ENCODE assay signal across 22 cellular contexts in the genomic region with DNA sequence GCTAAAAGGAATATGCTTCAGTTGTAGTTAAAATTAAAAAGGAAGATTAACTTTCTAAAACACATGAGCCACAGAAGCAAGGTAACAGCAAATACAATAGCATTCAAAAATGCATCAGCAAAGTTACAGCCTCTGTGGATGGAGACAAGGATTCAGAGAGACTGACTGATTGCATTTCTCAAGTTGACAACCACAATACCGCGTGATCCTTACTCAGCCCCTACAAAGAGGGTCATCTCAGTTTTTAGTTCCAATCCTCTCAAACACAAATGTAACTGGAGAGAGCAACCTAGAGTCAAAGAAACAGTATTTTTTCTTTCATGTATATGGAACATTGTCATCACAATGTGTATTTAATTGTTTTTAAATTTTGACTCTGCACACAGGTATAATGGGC. TPM values are rescaled to one million over a fixed set of nuclear protein-coding genes. Genes with fewer than 3 reads are reported as not detected.
DNase-seq lines count a peak whose midpoint lies in the region; ATAC-seq and TF ChIP-seq lines count a peak whose summit lies in the region.
"Had no signal": no experiment of that assay in that cellular context is flagged by ENCODE, and none has a peak within 500 bp of the region (broad histone marks: within the 10 kb centered on the region; RNA-seq: fewer than 3 reads in every experiment).

No MANE protein-coding gene starts in this region.

- no peak for ATAC-seq in CD4-positive, CD25-positive, alpha-beta regulatory T cell (ENCODE audit: low read depth in 2 of 2)
- ATAC-seq in memory B cell (ENCODE audit: low read depth) (no peak), GM21390 (IDR thresholded peaks at IDR 0.05; ENCODE audit: unreplicated experiment) (no peak)
- ATAC-seq: K562 had no signal

- POLR2A ChIA-PET in OCI-LY7 (lab: Charles Lee): interaction anchor here (0.5 to 1.9 kb wide), 5 partner anchors 10 to 838 kb away, joined by 3 to 8 read pairs (median 4); a partner anchor contains a TSS

- H3K27ac ChIP-seq in CD4-positive, CD25-positive, alpha-beta regulatory T cell (ENCODE audit: insufficient read depth, low read length, poor library complexity, severe bottlenecking): no peak overlapping the region
- H3K27ac ChIP-seq in OCI-LY7 (ENCODE audit: low read depth, low read length, poor library complexity, severe bottlenecking): no peak overlapping the region
- peak overlapping the region in 3 of 5 donors; percentile 52 to 72 (median 71) for H3K27ac ChIP-seq in stomach
- H3K27ac ChIP-seq: colonic mucosa had no signal

- H3K9me3 Mint-ChIP-seq in CD4-positive, CD25-positive, alpha-beta regulatory T cell: peaks cover 0 to 3% (median 0%) of the 10 kb centered on the region in 7 donors
- no peaks in the 10 kb centered on the region for H3K9me3 Mint-ChIP-seq in memory B cell
- H3K9me3 Mint-ChIP-seq: activated T-helper 1 cell treated with anti-CD3 and anti-CD28 coated beads, Interleukin-12 subunit alpha, Interleukin-12 subunit beta, Interleukin-2, Interleukin-4 antibody, amounts not matched to agents 30 ng/mL and 10 ng/mL and 1 ng/mL, durations not matched to agents 14 hours and 24 hours and 36 hours; brain; H9 had no signal

- H3K9me2 ChIP-seq in OCI-LY7 (ENCODE audit: insufficient read depth, low read length): no peaks in the 10 kb centered on the region

- no peak overlapping the region for H3K4me2 ChIP-seq in OCI-LY7 (ENCODE audit: low read length)

- H3K36me3 ChIP-seq in CD4-positive, CD25-positive, alpha-beta regulatory T cell (ENCODE audit: control insufficient read depth, insufficient read depth, low read length): no peaks in the 10 kb centered on the region
- H3K36me3 ChIP-seq in OCI-LY7 (ENCODE audit: insufficient read depth, low read length): no peaks in the 10 kb centered on the region
- no peaks in the 10 kb centered on the region for H3K36me3 ChIP-seq in stomach
- H3K36me3 ChIP-seq: colonic mucosa, tibial nerve had no signal

- peaks cover 9% of the 10 kb centered on the region for H3K36me3 Mint-ChIP-seq in CD4-positive, CD25-positive, alpha-beta regulatory T cell
- peaks cover 2% of the 10 kb centered on the region for H3K36me3 Mint-ChIP-seq in memory B cell
- H3K36me3 Mint-ChIP-seq: brain had no signal

- no peak for TF ChIP-seq CTCF in OCI-LY7 (conservative IDR thresholded peaks at IDR 0.05; ENCODE audit: low read length)
- no peak for TF ChIP-seq CTCF in stomach (IDR thresholded peaks at IDR 0.05)

- H3K79me2 ChIP-seq in OCI-LY7 (ENCODE audit: insufficient read depth, low read depth, low read length): no peaks in the 10 kb centered on the region

- H2AFZ ChIP-seq in OCI-LY7 (ENCODE audit: low read length): peak overlapping the region; percentile 33

- no peaks in the 10 kb centered on the region for H4K20me1 ChIP-seq in OCI-LY7 (ENCODE audit: insufficient read depth, low read length)

- BruUV-seq in OCI-LY7 (replicated peaks; lab: Mats Ljungman, UMichigan): no TSS peak

- DNase-seq in CD4-positive, CD25-positive, alpha-beta regulatory T cell: no peak
- DNase-seq in OCI-LY7 (ENCODE audit: low spot score) (no peak), memory B cell (ENCODE audit: low spot score in 2 of 2) (no peak), stomach (no peak), cerebellar cortex (ENCODE audit: low spot score) (no peak), NCI-H1436 (lab: John Stamatoyannopoulos, UW) (no peak)
- no peak for DNase-seq in stimulated activated CD4-positive, alpha-beta T cell treated with anti-CD3 and anti-CD28 coated beads, Interleukin-15, amount 100 ng/mL, for 24 hours
- DNase-seq: activated CD4-positive, CD25-positive, alpha-beta regulatory T cell treated with anti-CD3 and anti-CD28 coated beads, Interleukin-2, amount 50 U/mL, for 72 hours; Caco-2; colonic mucosa; H9; NCI-H1048; NCI-H2081; occipital lobe; RPMI8226 had no signal

- TF ChIP-seq EP300 in stomach (IDR thresholded peaks at IDR 0.05): no peak

- peaks cover 11% of the 10 kb centered on the region for H3K4me1 ChIP-seq in CD4-positive, CD25-positive, alpha-beta regulatory T cell (ENCODE audit: control insufficient read depth, insufficient read depth, low read length, poor library complexity, severe bottlenecking)
- H3K4me1 ChIP-seq in OCI-LY7 (ENCODE audit: insufficient read depth, low read length, poor library complexity, severe bottlenecking) (peaks cover 44% of the 10 kb centered on the region), stomach (peaks cover 0 to 68% (median 32%) of the 10 kb centered on the region in 4 donors)
- H3K4me1 ChIP-seq: Caco-2 had no signal

- H3K4me3 Mint-ChIP-seq in CD4-positive, CD25-positive, alpha-beta regulatory T cell: no peak overlapping the region
- H3K4me3 Mint-ChIP-seq in memory B cell: peak overlapping the region; percentile 19
- H3K4me3 Mint-ChIP-seq: activated T-helper 1 cell treated with anti-CD3 and anti-CD28 coated beads, Interleukin-12 subunit alpha, Interleukin-12 subunit beta, Interleukin-2, Interleukin-4 antibody, amounts not matched to agents 30 ng/mL and 10 ng/mL and 1 ng/mL, durations not matched to agents 14 hours and 24 hours and 36 hours; brain; H9 had no signal

- TF ChIP-seq POLR2A in stomach (IDR thresholded peaks at IDR 0.05): no peak

- WGBS in stomach, 5 donors: 58 to 75% (median 68%) methylated on average over 2 of the region's 2 CpGs

- H3K4me1 Mint-ChIP-seq in CD4-positive, CD25-positive, alpha-beta regulatory T cell: peaks cover 5 to 46% (median 13%) of the 10 kb centered on the region in 4 donors
- peaks cover 52% of the 10 kb centered on the region for H3K4me1 Mint-ChIP-seq in memory B cell

- CTCF ChIA-PET in OCI-LY7 (lab: Charles Lee; ENCODE audit: unreplicated experiment): no interaction called here

- peak overlapping the region in 2 of 3 donors; percentile 72 to 75 for H3K27ac Mint-ChIP-seq in CD4-positive, CD25-positive, alpha-beta regulatory T cell
- H3K27ac Mint-ChIP-seq in memory B cell: peak overlapping the region; percentile 5
- H3K27ac Mint-ChIP-seq: activated T-helper 1 cell treated with anti-CD3 and anti-CD28 coated beads, Interleukin-12 subunit alpha, Interleukin-12 subunit beta, Interleukin-2, Interleukin-4 antibody, amounts not matched to agents 30 ng/mL and 10 ng/mL and 1 ng/mL, durations not matched to agents 14 hours and 24 hours and 36 hours; H9 had no signal

- no peaks in the 10 kb centered on the region for H3K9me3 ChIP-seq in CD4-positive, CD25-positive, alpha-beta regulatory T cell (ENCODE audit: control insufficient read depth in 2 of 2, low read length in 2 of 2)
- H3K9me3 ChIP-seq in OCI-LY7 (ENCODE audit: low read length): no peaks in the 10 kb centered on the region
- H3K9me3 ChIP-seq in stomach: no peaks in the 10 kb centered on the region
- H3K9me3 ChIP-seq: Caco-2, colonic mucosa, tibial nerve had no signal

- H3K27me3 Mint-ChIP-seq in CD4-positive, CD25-positive, alpha-beta regulatory T cell: no peaks in the 10 kb centered on the region
- H3K27me3 Mint-ChIP-seq in memory B cell: no peaks in the 10 kb centered on the region
- H3K27me3 Mint-ChIP-seq: brain had no signal

- no peak overlapping the region for H3K4me3 ChIP-seq in CD4-positive, CD25-positive, alpha-beta regulatory T cell (ENCODE audit: low read depth, low read length)
- H3K4me3 ChIP-seq in OCI-LY7 (ENCODE audit: low read depth, low read length, poor library complexity, severe bottlenecking) (no peak overlapping the region), stomach (no peak overlapping the region)
- H3K4me3 ChIP-seq: colonic mucosa, K562, tibial nerve had no signal

- intact Hi-C loops in OCI-LY7 (cut with micrococcal nuclease; ENCODE audit: unreplicated experiment) (loop anchor here (5.0 to 10.0 kb wide), 3 partner anchors 239 to 391 kb away; a partner anchor contains a TSS), stomach (cut with DNase I; ENCODE audit: low total_unique reads) (no loop called here)

- no peaks in the 10 kb centered on the region for H3K27me3 ChIP-seq in CD4-positive, CD25-positive, alpha-beta regulatory T cell (ENCODE audit: control insufficient read depth, insufficient read depth, low read length)
- no peaks in the 10 kb centered on the region for H3K27me3 ChIP-seq in stomach
- H3K27me3 ChIP-seq: colonic mucosa, tibial nerve had no signal

RNA-seq across cellular contexts. Expression of a gene that starts 14.2 kb away (rescaled TPM):
- total RNA-seq in CD4-positive, CD25-positive, alpha-beta regulatory T cell: not detected
- polyA plus RNA-seq in CD4-positive, CD25-positive, alpha-beta regulatory T cell: not detected
- not detected in 2 replicates for total RNA-seq in OCI-LY7 (2014; rRNA removed; shearing (Covaris generic))
- total RNA-seq in OCI-LY7 (2022) (not detected in 2 replicates), stomach (10 to 100 TPM in 2 of 5 donors, 1 to 10 TPM in 2, under 1 TPM in 1; 0.87 to 73.2 (median 6.2) TPM)
- 1 to 10 TPM in 2 of 3 donors, under 1 TPM in 1; 0.68 to 2.1 (median 1.4) TPM for polyA plus RNA-seq in stomach
- total RNA-seq: activated T-helper 1 cell treated with anti-CD3 and anti-CD28 coated beads, Interleukin-12 subunit alpha, Interleukin-12 subunit beta, Interleukin-2, Interleukin-4 antibody, amounts not matched to agents 30 ng/mL and 10 ng/mL and 1 ng/mL, durations not matched to agents 14 hours and 24 hours and 36 hours; Caco-2; H9; K562; NCI-H460; renal cortical epithelial cell had no signal
- polyA plus RNA-seq: K562 had no signal

RNA-seq across cellular contexts. Expression of a gene that starts 56.1 kb away (rescaled TPM):
- total RNA-seq in CD4-positive, CD25-positive, alpha-beta regulatory T cell: not detected
- under 1 TPM; 0.09 to 0.64 (median 0.50) TPM for polyA plus RNA-seq in CD4-positive, CD25-positive, alpha-beta regulatory T cell
- not detected in 2 replicates for total RNA-seq in OCI-LY7 (2014; rRNA removed; shearing (Covaris generic))
- total RNA-seq in OCI-LY7 (2022): not detected in 2 replicates
- 10 to 100 TPM; 12.5 to 32.7 (median 16.5) TPM for total RNA-seq in stomach
- polyA plus RNA-seq in stomach: 10 to 100 TPM in 2 of 3 donors, 1 to 10 TPM in 1; 5.7 to 12.7 (median 11.4) TPM
- total RNA-seq: activated T-helper 1 cell treated with anti-CD3 and anti-CD28 coated beads, Interleukin-12 subunit alpha, Interleukin-12 subunit beta, Interleukin-2, Interleukin-4 antibody, amounts not matched to agents 30 ng/mL and 10 ng/mL and 1 ng/mL, durations not matched to agents 14 hours and 24 hours and 36 hours had no signal

Comparison
In these comparisons a context has a peak if more than half of its experiments do, and no peak if none do; other contexts are left out.
1. H3K27ac ChIP-seq: peak in stomach (3 of 5); none in CD4-positive, CD25-positive, alpha-beta regulatory T cell (single experiment) and OCI-LY7 (single experiment).
2. RNA of a gene that starts 56.1 kb away (total RNA-seq): 12.5 to 32.7 TPM in stomach; not detected in OCI-LY7 and not detected in CD4-positive, CD25-positive, alpha-beta regulatory T cell (single experiment); every median in the first group is over 10 times any median in the second.